Comparison of ENCODE assay signal across 8 cellular contexts in the genomic region with DNA sequence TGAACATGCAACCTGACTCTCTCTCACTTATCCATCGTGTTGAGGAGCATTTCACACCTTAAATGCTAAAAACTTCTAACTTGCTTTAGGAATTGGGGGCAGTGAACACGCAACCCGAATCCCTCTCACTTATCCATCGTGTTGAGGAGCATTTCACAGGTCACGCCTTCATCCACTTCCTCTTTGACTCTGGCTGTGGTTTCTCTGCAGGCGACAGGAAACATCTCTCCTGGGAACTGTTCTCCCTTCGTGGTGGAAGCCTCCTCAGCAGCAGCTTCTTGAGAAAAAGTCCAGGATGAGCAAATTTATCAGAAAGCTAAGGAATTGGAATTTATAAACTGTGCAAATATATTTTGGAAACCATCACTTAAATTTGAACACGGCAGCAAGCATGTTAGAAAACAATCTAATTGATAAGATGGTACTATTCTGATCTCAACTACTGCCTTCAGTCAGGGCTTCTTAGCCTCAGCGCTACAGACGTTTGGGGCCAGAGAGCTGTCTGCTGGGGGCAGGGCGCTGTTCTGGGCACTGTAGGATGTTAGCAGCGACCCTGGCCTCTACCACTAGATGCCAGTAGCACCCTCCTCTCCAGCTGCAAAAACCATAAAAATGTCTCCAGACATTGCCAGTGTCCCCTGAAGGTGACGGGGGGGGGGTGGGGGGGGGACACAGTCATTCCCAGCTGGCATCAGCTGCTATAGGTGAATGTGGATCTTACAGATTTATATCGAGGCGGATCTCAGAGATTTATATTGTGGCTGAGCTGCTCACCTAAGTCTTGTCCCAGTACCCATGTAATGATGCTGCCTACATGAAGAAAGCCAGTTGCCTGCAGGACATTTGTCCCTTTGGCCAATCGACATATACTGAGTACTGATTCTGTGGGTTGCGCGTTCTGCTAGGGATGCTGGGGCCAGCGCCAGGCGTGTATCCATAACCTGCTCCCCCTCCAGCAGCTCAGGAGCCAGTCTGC. TPM values are rescaled to one million over a fixed set of nuclear protein-coding genes. Genes with fewer than 3 reads are reported as not detected.
DNase-seq lines count a peak whose midpoint lies in the region; ATAC-seq and TF ChIP-seq lines count a peak whose summit lies in the region.

No MANE protein-coding gene starts in this region.

- H3K9ac ChIP-seq in colonic mucosa (ENCODE audit: low read depth in 2 of 2, low read length in 2 of 2) = no peak overlapping the region

- no peaks in the 10 kb centered on the region for H3K27me3 ChIP-seq in colonic mucosa

- no peaks in the 10 kb centered on the region for H3K27me3 Mint-ChIP-seq in osteocyte (ENCODE audit: unreplicated experiment)

- TF ChIP-seq CTCF in colonic mucosa (IDR thresholded peaks at IDR 0.05) (peak; percentile 37), osteocyte (IDR thresholded peaks at IDR 0.05) (peak; percentile 68)

- intact Hi-C loops in colonic mucosa (cut with DNase I) = no loop called here

- H3K4me1 Mint-ChIP-seq in osteocyte (ENCODE audit: unreplicated experiment) = peaks cover 62% of the 10 kb centered on the region

- H3K4me3 ChIP-seq in colonic mucosa = no peak overlapping the region

- DNase-seq in NCI-H2227 (lab: John Stamatoyannopoulos, UW; ENCODE audit: unreplicated experiment) (peak; percentile 12), NCI-H2227 treated with DMSO at 0.1 percent for 48 hours (lab: John Stamatoyannopoulos, UW) (no peak), RPMI7951 (ENCODE audit: low read depth) (peak; percentile 58), colonic mucosa (peak; percentile 40), osteocyte (ENCODE audit: extremely low spot score, unreplicated experiment) (no peak), ecto neural progenitor cell (ENCODE audit: low spot score) (no peak)

- no peak overlapping the region for H3K27ac ChIP-seq in colonic mucosa

- H3K36me3 Mint-ChIP-seq in osteocyte (ENCODE audit: unreplicated experiment) = no peaks in the 10 kb centered on the region

- peak overlapping the region; percentile 21 for H3K27ac Mint-ChIP-seq in osteocyte (ENCODE audit: unreplicated experiment)

- no peaks in the 10 kb centered on the region for H3K36me3 ChIP-seq in colonic mucosa

- no peaks in the 10 kb centered on the region for H3K9me3 ChIP-seq in colonic mucosa

- no peak overlapping the region for H3K4me3 Mint-ChIP-seq in osteocyte (ENCODE audit: unreplicated experiment)

- ATAC-seq in HG03354 (IDR thresholded peaks at IDR 0.05; ENCODE audit: poor library complexity, severe bottlenecking, unreplicated experiment) (peak; percentile 81), GM19324 (IDR thresholded peaks at IDR 0.05; ENCODE audit: low FRiP score, unreplicated experiment) (no peak)

- H3K9me3 Mint-ChIP-seq in osteocyte (ENCODE audit: unreplicated experiment) = no peaks in the 10 kb centered on the region

- H3K4me1 ChIP-seq in colonic mucosa = no peaks in the 10 kb centered on the region

RNA-seq across cellular contexts. Expression of gene CTCFL, which starts 26.2 kb away (rescaled TPM):
- not detected in 2 replicates for total RNA-seq in RPMI7951 (2014; rRNA removed; shearing (Covaris generic))
- total RNA-seq in colonic mucosa (under 1 TPM in 1 of 2 donors, not detected in 1; 0.47 TPM), osteocyte (not detected in 2 replicates)

Comparison
In these comparisons a context has a peak if more than half of its experiments do, and no peak if none do; other contexts are left out.
1. DNase-seq: peak in NCI-H2227 (single experiment), RPMI7951 (single experiment) and colonic mucosa (single experiment); none in NCI-H2227 treated with DMSO at 0.1 percent for 48 hours (single experiment), osteocyte (single experiment) and ecto neural progenitor cell (single experiment).